7 cellular contexts compared by ENCODE assay signal in genomic region chr7:10436302-10436701, GRCh38.
"Had no signal": no experiment of that assay in that cellular context is flagged by ENCODE, and none has a peak within 500 bp of the region (broad histone marks: within the 10 kb centered on the region; RNA-seq: fewer than 3 reads in every experiment).

No MANE protein-coding gene starts in this region.

- H3K4me3 Mint-ChIP-seq: IgD-negative memory B cell had no signal

- H3K27ac Mint-ChIP-seq: IgD-negative memory B cell had no signal

- H3K4me3 ChIP-seq: K562 had no signal

- H3K27me3 Mint-ChIP-seq: IgD-negative memory B cell had no signal

- ATAC-seq: K562 had no signal

- DNase-seq: IMR-90, KBM-7, KG1 had no signal

- FAIRE-seq: HTR-8/SVneo, K562 had no signal

- H3K27ac ChIP-seq: HL-60 had no signal
